1 cellular context compared by ENCODE assay signal in the genomic region with DNA sequence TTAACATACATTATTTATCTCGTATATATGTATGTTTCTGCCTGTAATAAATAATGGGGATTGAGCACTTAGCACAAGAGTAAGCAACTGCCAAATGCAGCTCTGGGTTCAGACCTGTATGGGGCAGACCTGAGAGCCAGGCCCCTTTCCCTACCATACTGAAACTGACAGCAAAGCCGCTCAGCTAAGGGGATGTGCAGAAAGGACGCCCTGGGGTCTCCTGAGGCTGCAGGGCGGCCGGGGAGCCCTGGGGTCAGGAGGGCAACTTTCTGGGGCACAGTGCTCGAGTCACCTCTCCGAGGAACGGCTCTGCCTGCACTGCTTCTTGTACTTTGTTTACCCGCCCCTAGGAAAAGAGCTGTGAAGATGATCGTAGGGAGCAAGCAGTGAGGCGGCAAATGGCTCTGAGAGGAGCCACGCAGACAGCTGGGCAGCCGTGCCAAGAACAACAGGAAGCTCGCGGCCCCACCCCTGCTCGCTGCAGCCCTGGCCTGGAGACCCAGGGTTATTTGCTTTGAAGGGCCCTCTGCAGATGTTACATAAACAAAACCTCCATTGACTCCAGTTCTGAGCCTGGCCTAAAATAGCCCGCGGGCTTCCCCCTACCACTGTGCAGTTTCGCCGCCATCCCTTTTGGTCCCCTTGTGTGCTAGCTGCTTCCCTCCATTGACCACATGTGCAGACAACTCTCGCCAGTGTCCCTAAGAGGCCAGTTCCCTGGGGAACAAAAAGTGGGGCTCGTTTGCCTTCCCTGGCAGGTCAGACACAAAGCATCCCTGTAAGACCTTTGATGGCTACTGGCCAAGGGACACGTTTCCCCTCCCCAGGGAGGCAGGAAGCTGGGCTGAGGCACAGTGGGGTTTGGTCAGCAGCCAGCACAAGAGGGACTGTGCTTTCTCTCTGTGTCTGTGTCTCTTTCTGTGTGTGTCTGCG.
TF ChIP-seq lines count a peak whose summit lies in the region.

No MANE protein-coding gene starts in this region.

TF ChIP-seq in GM12878, 131 proteins besides CTCF, POLR2A, EP300 and RAD21 (continued from another document and continues in another):
- TF ChIP-seq RUNX3 (IDR thresholded peaks at IDR 0.05; ENCODE audit: low read length) (peak; percentile 91), TCF3 (IDR thresholded peaks at IDR 0.05; ENCODE audit: borderline replicate concordance, insufficient read depth, low read depth, low read length) (peak; percentile 88), RELA (IDR thresholded peaks at IDR 0.05; ENCODE audit: borderline replicate concordance, partially characterized antibody) (peak; percentile 93), GATAD2B (conservative IDR thresholded peaks at IDR 0.05; ENCODE audit: low read depth) (peak; percentile 99), HDAC2 (IDR thresholded peaks at IDR 0.05) (no peak), TARDBP (IDR thresholded peaks at IDR 0.05; ENCODE audit: borderline replicate concordance) (no peak; the same call in 1 of the 2 replicates), STAT1 (conservative IDR thresholded peaks at IDR 0.05) (0 out of 2 replicates have a peak, but pooled peaks have one; percentile 36), RB1 (IDR thresholded peaks at IDR 0.05; ENCODE audit: borderline replicate concordance) (peak; percentile 97), SKIL (IDR thresholded peaks at IDR 0.05; ENCODE audit: low read depth, poor library complexity, severe bottlenecking) (peak; percentile 81), NR2F1 (conservative IDR thresholded peaks at IDR 0.05) (peak; percentile 96), YBX1 (IDR thresholded peaks at IDR 0.05) (peak; percentile 91), PKNOX1 (IDR thresholded peaks at IDR 0.05) (peak; percentile 3; the same call in 1 of the 2 replicates), ASH2L (IDR thresholded peaks at IDR 0.05; ENCODE audit: borderline replicate concordance, low read depth) (0 out of 2 replicates have a peak, but pooled peaks have one; percentile 43), BMI1 (IDR thresholded peaks at IDR 0.05; ENCODE audit: borderline replicate concordance) (peak; percentile 10; the same call in 1 of the 2 replicates), IKZF2 (IDR thresholded peaks at IDR 0.05) (peak; percentile 97), CREB1 (IDR thresholded peaks at IDR 0.05; ENCODE audit: low read depth) (peak; percentile 45; the same call in 1 of the 2 replicates), ZNF207 (IDR thresholded peaks at IDR 0.05; ENCODE audit: borderline replicate concordance) (peak; percentile 72; the same call in 1 of the 2 replicates), SMARCA5 (IDR thresholded peaks at IDR 0.05) (peak; percentile 40; the same call in 1 of the 2 replicates), CHD2 (IDR thresholded peaks at IDR 0.05; ENCODE audit: borderline replicate concordance, low read depth, low read length) (peak; percentile 2), JUNB (IDR thresholded peaks at IDR 0.05) (peak; percentile 10; the same call in 1 of the 2 replicates), FOXM1 (IDR thresholded peaks at IDR 0.05; ENCODE audit: low read depth, low read length) (peak; percentile 86), E2F8 (IDR thresholded peaks at IDR 0.05; ENCODE audit: low read depth, partially characterized antibody) (no peak), SIX5 (IDR thresholded peaks at IDR 0.05; ENCODE audit: low read depth, low read length, severe bottlenecking) (no peak), ZNF24 (IDR thresholded peaks at IDR 0.05) (no peak), TCF12 (IDR thresholded peaks at IDR 0.05; ENCODE audit: low read depth, low read length) (peak; percentile 79; the same call in 1 of the 2 replicates)
- TF ChIP-seq, protein P1, sequence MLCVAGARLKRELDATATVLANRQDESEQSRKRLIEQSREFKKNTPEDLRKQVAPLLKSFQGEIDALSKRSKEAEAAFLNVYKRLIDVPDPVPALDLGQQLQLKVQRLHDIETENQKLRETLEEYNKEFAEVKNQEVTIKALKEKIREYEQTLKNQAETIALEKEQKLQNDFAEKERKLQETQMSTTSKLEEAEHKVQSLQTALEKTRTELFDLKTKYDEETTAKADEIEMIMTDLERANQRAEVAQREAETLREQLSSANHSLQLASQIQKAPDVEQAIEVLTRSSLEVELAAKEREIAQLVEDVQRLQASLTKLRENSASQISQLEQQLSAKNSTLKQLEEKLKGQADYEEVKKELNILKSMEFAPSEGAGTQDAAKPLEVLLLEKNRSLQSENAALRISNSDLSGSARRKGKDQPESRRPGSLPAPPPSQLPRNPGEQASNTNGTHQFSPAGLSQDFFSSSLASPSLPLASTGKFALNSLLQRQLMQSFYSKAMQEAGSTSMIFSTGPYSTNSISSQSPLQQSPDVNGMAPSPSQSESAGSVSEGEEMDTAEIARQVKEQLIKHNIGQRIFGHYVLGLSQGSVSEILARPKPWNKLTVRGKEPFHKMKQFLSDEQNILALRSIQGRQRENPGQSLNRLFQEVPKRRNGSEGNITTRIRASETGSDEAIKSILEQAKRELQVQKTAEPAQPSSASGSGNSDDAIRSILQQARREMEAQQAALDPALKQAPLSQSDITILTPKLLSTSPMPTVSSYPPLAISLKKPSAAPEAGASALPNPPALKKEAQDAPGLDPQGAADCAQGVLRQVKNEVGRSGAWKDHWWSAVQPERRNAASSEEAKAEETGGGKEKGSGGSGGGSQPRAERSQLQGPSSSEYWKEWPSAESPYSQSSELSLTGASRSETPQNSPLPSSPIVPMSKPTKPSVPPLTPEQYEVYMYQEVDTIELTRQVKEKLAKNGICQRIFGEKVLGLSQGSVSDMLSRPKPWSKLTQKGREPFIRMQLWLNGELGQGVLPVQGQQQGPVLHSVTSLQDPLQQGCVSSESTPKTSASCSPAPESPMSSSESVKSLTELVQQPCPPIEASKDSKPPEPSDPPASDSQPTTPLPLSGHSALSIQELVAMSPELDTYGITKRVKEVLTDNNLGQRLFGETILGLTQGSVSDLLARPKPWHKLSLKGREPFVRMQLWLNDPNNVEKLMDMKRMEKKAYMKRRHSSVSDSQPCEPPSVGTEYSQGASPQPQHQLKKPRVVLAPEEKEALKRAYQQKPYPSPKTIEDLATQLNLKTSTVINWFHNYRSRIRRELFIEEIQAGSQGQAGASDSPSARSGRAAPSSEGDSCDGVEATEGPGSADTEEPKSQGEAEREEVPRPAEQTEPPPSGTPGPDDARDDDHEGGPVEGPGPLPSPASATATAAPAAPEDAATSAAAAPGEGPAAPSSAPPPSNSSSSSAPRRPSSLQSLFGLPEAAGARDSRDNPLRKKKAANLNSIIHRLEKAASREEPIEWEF (IDR thresholded peaks at IDR 0.05; ENCODE audit: insufficient replicate concordance, low read depth, low read length), result peak; percentile 90
- TF ChIP-seq, protein P2, sequence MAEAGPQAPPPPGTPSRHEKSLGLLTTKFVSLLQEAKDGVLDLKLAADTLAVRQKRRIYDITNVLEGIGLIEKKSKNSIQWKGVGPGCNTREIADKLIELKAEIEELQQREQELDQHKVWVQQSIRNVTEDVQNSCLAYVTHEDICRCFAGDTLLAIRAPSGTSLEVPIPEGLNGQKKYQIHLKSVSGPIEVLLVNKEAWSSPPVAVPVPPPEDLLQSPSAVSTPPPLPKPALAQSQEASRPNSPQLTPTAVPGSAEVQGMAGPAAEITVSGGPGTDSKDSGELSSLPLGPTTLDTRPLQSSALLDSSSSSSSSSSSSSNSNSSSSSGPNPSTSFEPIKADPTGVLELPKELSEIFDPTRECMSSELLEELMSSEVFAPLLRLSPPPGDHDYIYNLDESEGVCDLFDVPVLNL (IDR thresholded peaks at IDR 0.05; ENCODE audit: low read depth, low read length), result 0 out of 2 replicates have a peak, but pooled peaks have one; percentile 40
- TF ChIP-seq, protein P3, sequence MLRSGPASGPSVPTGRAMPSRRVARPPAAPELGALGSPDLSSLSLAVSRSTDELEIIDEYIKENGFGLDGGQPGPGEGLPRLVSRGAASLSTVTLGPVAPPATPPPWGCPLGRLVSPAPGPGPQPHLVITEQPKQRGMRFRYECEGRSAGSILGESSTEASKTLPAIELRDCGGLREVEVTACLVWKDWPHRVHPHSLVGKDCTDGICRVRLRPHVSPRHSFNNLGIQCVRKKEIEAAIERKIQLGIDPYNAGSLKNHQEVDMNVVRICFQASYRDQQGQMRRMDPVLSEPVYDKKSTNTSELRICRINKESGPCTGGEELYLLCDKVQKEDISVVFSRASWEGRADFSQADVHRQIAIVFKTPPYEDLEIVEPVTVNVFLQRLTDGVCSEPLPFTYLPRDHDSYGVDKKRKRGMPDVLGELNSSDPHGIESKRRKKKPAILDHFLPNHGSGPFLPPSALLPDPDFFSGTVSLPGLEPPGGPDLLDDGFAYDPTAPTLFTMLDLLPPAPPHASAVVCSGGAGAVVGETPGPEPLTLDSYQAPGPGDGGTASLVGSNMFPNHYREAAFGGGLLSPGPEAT (IDR thresholded peaks at IDR 0.05; ENCODE audit: low read depth), result peak; percentile 96
- TF ChIP-seq, protein P4, sequence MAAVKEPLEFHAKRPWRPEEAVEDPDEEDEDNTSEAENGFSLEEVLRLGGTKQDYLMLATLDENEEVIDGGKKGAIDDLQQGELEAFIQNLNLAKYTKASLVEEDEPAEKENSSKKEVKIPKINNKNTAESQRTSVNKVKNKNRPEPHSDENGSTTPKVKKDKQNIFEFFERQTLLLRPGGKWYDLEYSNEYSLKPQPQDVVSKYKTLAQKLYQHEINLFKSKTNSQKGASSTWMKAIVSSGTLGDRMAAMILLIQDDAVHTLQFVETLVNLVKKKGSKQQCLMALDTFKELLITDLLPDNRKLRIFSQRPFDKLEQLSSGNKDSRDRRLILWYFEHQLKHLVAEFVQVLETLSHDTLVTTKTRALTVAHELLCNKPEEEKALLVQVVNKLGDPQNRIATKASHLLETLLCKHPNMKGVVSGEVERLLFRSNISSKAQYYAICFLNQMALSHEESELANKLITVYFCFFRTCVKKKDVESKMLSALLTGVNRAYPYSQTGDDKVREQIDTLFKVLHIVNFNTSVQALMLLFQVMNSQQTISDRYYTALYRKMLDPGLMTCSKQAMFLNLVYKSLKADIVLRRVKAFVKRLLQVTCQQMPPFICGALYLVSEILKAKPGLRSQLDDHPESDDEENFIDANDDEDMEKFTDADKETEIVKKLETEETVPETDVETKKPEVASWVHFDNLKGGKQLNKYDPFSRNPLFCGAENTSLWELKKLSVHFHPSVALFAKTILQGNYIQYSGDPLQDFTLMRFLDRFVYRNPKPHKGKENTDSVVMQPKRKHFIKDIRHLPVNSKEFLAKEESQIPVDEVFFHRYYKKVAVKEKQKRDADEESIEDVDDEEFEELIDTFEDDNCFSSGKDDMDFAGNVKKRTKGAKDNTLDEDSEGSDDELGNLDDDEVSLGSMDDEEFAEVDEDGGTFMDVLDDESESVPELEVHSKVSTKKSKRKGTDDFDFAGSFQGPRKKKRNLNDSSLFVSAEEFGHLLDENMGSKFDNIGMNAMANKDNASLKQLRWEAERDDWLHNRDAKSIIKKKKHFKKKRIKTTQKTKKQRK (IDR thresholded peaks at IDR 0.05; ENCODE audit: low read depth, low read length), result no peak
